Comparison of ENCODE assay signal across 15 cellular contexts in genomic region chr6:159829515-159829914, GRCh38. TPM values are rescaled to one million over a fixed set of nuclear protein-coding genes. Genes with fewer than 3 reads are reported as not detected.
DNase-seq lines count a peak whose midpoint lies in the region; ATAC-seq, FAIRE-seq and TF ChIP-seq lines count a peak whose summit lies in the region.
"Had no signal": no experiment of that assay in that cellular context is flagged by ENCODE, and none has a peak within 500 bp of the region (broad histone marks: within the 10 kb centered on the region; RNA-seq: fewer than 3 reads in every experiment).

No MANE protein-coding gene starts in this region.

- FAIRE-seq in GM19239 (lab: Jason Lieb, UNC) = no peak
- FAIRE-seq: K562, TTC549 had no signal

- no peaks in the 10 kb centered on the region for H3K9me3 Mint-ChIP-seq in immature natural killer cell
- H3K9me3 Mint-ChIP-seq: nephron progenitor cell had no signal

- no peak overlapping the region for H3K27ac Mint-ChIP-seq in immature natural killer cell
- H3K27ac Mint-ChIP-seq: nephron progenitor cell had no signal

- TF ChIP-seq CTCF in NB4 (IDR thresholded peaks at IDR 0.05; ENCODE audit: low read depth, low read length) = no peak

- ATAC-seq in GM18858 (IDR thresholded peaks at IDR 0.05; ENCODE audit: unreplicated experiment) (peak; percentile 72), HG02610 (IDR thresholded peaks at IDR 0.05; ENCODE audit: unreplicated experiment) (peak; percentile 69)
- ATAC-seq: K562, sciatic nerve had no signal

- no peaks in the 10 kb centered on the region for H3K36me3 Mint-ChIP-seq in immature natural killer cell

- H3K4me1 Mint-ChIP-seq in immature natural killer cell = no peaks in the 10 kb centered on the region

- TF ChIP-seq POLR2A in NB4 (IDR thresholded peaks at IDR 0.05; ENCODE audit: extremely low read depth, insufficient read length) = no peak

- peaks cover 0 to 2% (median 0%) of the 10 kb centered on the region in 3 donors for H3K27me3 Mint-ChIP-seq in immature natural killer cell (ENCODE audit: low read depth in 3 of 3)

- DNase-seq in NB4 (ENCODE audit: low read depth) (peak; percentile 58), foreskin melanocyte (peak; percentile 42), NCI-H510A (lab: John Stamatoyannopoulos, UW) (no peak), 8988T (no peak), GM19239 (ENCODE audit: insufficient read length, low spot score) (no peak), immature natural killer cell (no peak)
- DNase-seq: activated CD8-positive, alpha-beta memory T cell treated with anti-CD3 and anti-CD28 coated beads, Interleukin-2, amount 50 U/mL, for 4 hours; adrenal gland; NCI-H2227 treated with DMSO at 0.1 percent for 48 hours; nephron progenitor cell had no signal

- H3K4me3 Mint-ChIP-seq in immature natural killer cell = no peak overlapping the region
- H3K4me3 Mint-ChIP-seq: nephron progenitor cell had no signal

- no peak overlapping the region for H3K4me3 ChIP-seq in NB4 (ENCODE audit: low read depth, low read length)
- H3K4me3 ChIP-seq: adrenal gland, K562 had no signal

RNA-seq across cellular contexts. Expression of gene PNLDC1, which starts 29.4 kb away (rescaled TPM):
- polyA plus RNA-seq in immature natural killer cell = under 1 TPM in 1 of 3 donors, not detected in 2; 0.21 TPM

RNA-seq across cellular contexts. Expression of gene MRPL18, which starts 39.2 kb away (rescaled TPM):
- polyA plus RNA-seq in immature natural killer cell = 10 to 100 TPM; 50.4 to 92.5 (median 60.5) TPM

RNA-seq across cellular contexts. Expression of gene TCP1, which starts 40.1 kb away (rescaled TPM):
- 100 to 1,000 TPM in 2 of 3 donors, 10 to 100 TPM in 1; 69.0 to 107 (median 101) TPM for polyA plus RNA-seq in immature natural killer cell

Comparison
In these comparisons a context has a peak if more than half of its experiments do, and no peak if none do; other contexts are left out.
1. DNase-seq: peak in NB4 (single experiment) and foreskin melanocyte (single experiment); none in NCI-H510A (single experiment), 8988T (single experiment), GM19239 (single experiment) and immature natural killer cell (0 of 3).